ENCODE assay signal across 9 cellular contexts in the genomic region with DNA sequence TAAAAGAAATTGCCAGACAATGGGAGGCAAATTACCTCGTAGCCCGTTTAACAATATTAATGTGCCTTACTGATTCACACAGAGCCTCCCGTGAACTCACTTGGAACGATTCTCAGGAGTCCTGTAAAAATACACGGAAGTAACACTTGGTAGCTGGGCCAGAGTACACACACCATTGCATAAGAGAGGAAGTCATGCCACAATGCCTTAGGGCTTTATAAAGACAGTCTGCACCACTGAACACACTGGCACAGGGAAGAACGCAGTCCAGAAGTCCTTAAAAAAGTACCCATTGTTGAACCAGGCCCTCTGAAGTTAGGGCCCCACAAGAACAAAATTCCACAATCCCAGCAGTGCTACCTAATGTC. TPM values are rescaled to one million over a fixed set of nuclear protein-coding genes. Genes with fewer than 3 reads are reported as not detected.
DNase-seq lines count a peak whose midpoint lies in the region; ATAC-seq and TF ChIP-seq lines count a peak whose summit lies in the region.
"Had no signal": no experiment of that assay in that cellular context is flagged by ENCODE, and none has a peak within 500 bp of the region (broad histone marks: within the 10 kb centered on the region; RNA-seq: fewer than 3 reads in every experiment).

No MANE protein-coding gene starts in this region.

- H3K27me3 Mint-ChIP-seq in naive B cell: no peaks in the 10 kb centered on the region
- H3K27me3 Mint-ChIP-seq: activated naive CD8-positive, alpha-beta T cell had no signal

- H3K4me3 ChIP-seq in dorsolateral prefrontal cortex: peak overlapping the region in 12 of 59 donors; percentile 5 to 46 (median 28)

- intact Hi-C loops in dorsolateral prefrontal cortex (cut with DNase I): no loop called here

- H3K4me1 Mint-ChIP-seq in naive B cell: peaks cover 11 to 21% (median 16%) of the 10 kb centered on the region in 3 donors

- in situ Hi-C loops in ACHN (cut with HindIII; ENCODE audit: low pct_ligation_motif_present, low pct_unique_long_range_greater_than_20kb, low sequenced_read_pairs): no loop called here

- DNase-seq in ACHN (peak; percentile 58), NCI-H2081 (lab: John Stamatoyannopoulos, UW) (peak; percentile 70 to 92), dorsolateral prefrontal cortex (no peak), naive B cell (no peak), 8988T (no peak), T-helper 1 cell (no peak), NCI-H446 (lab: John Stamatoyannopoulos, UW) (no peak)

- H3K4me3 Mint-ChIP-seq in naive B cell: peak overlapping the region in 2 of 8 donors; percentile 1 to 59
- H3K4me3 Mint-ChIP-seq: activated naive CD8-positive, alpha-beta T cell had no signal

- peak overlapping the region in 46 of 59 donors; percentile 8 to 81 (median 56) for H3K27ac ChIP-seq in dorsolateral prefrontal cortex

- H3K27ac Mint-ChIP-seq in naive B cell: no peak overlapping the region
- H3K27ac Mint-ChIP-seq: activated naive CD8-positive, alpha-beta T cell had no signal

- H3K9me3 Mint-ChIP-seq in naive B cell: peaks cover 0 to 2% (median 0%) of the 10 kb centered on the region in 7 donors

- TF ChIP-seq CTCF in dorsolateral prefrontal cortex (IDR thresholded peaks at IDR 0.05 in 54 of 56, conservative IDR thresholded peaks at IDR 0.05 in 2 of 56; ENCODE audit: low read depth in 1 of 56, partially characterized antibody in 56 of 56): no peak

- no peaks in the 10 kb centered on the region for H3K27me3 ChIP-seq in dorsolateral prefrontal cortex

- peak; percentile 39 for ATAC-seq in GM19467 (IDR thresholded peaks at IDR 0.05; ENCODE audit: unreplicated experiment)
- ATAC-seq in naive B cell (ENCODE audit: low read depth in 2 of 2): peak; percentile 80 to 94

- no peaks in the 10 kb centered on the region for H3K36me3 Mint-ChIP-seq in naive B cell

RNA-seq across cellular contexts. Expression of gene SLC2A9, which starts 15.1 kb away (rescaled TPM):
- total RNA-seq in dorsolateral prefrontal cortex: 10 to 100 TPM in 2 of 120 experiments, 1 to 10 TPM in 118; 1.4 to 11.1 (median 3.6) TPM
- polyA plus RNA-seq in naive B cell (ENCODE audit: low read depth in 6 of 6): 1 to 10 TPM in 3 of 6 donors, under 1 TPM in 2, not detected in 1; 0.52 to 1.4 (median 1.3) TPM

Comparison
In these comparisons a context has a peak if more than half of its experiments do, and no peak if none do; other contexts are left out.
1. DNase-seq: peak in ACHN (single experiment) and NCI-H2081 (2 of 2); none in dorsolateral prefrontal cortex (0 of 10), naive B cell (single experiment), 8988T (single experiment), T-helper 1 cell (0 of 5) and NCI-H446 (0 of 2).